26 cellular contexts compared by ENCODE assay signal in genomic region chr1:13528320-13528719, GRCh38. TPM values are rescaled to one million over a fixed set of nuclear protein-coding genes. Genes with fewer than 3 reads are reported as not detected.
"Had no signal": no experiment of that assay in that cellular context is flagged by ENCODE, and none has a peak within 500 bp of the region (broad histone marks: within the 10 kb centered on the region; RNA-seq: fewer than 3 reads in every experiment).

No MANE protein-coding gene starts in this region.

- FAIRE-seq: pancreas had no signal

- H3K4me3 ChIP-seq: lower lobe of right lung, pancreas, prostate gland, right lobe of liver, smooth muscle cell, tibial nerve, uterus had no signal

- H3K4me1 ChIP-seq: lower lobe of right lung, pancreas, prostate gland, right lobe of liver, tibial nerve, uterus had no signal

- DNase-seq: islet precursor cell; lower lobe of right lung; mammary epithelial cell; mesenchymal stem cell; naive thymus-derived CD8-positive, alpha-beta T cell; nucleus accumbens; pancreas; retina; right lobe of liver; stimulated activated CD4-positive, alpha-beta T cell treated with anti-CD3 and anti-CD28 coated beads, Interleukin-1b, Interleukin-23, amount 100 ng/mL, for 48 hours; stimulated activated CD4-positive, alpha-beta T cell treated with anti-CD3 and anti-CD28 coated beads, Interleukin-2, amount 100 ng/mL, for 48 hours; stimulated activated CD4-positive, alpha-beta T cell treated with anti-CD3 and anti-CD28 coated beads, Interleukin-4, amount 100 ng/mL, for 4 hours; stimulated activated CD8-positive, alpha-beta memory T cell treated with anti-CD3 and anti-CD28 coated beads, Interleukin-4, amount 100 ng/mL, for 48 hours; stimulated activated naive CD4-positive, alpha-beta T cell treated with Interleukin-2 at 50 U/mL for 16 hours; stimulated activated naive CD8-positive, alpha-beta T cell treated with anti-CD3 and anti-CD28 coated beads, Interleukin-15, amount 100 ng/mL, for 72 hours; substantia nigra; uterus had no signal

- ATAC-seq: lower lobe of right lung; naive thymus-derived CD8-positive, alpha-beta T cell; pancreas; right lobe of liver; stimulated activated memory B cell treated with anti-CD40 and anti-IgM and Interleukin-4, amounts not matched to agents 10 μg/mL and 1 μg/mL and 100 μg/mL, for 72 hours; stimulated activated naive CD8-positive, alpha-beta T cell treated with anti-CD3 and anti-CD28 coated beads, Interleukin-15, amount 100 ng/mL, for 72 hours had no signal

- H3K27ac ChIP-seq: lower lobe of right lung, pancreas, prostate gland, right lobe of liver, tibial nerve, uterus had no signal

- H3K36me3 ChIP-seq: lower lobe of right lung, pancreas, prostate gland, right lobe of liver, tibial nerve, uterus had no signal

- H3K9me3 ChIP-seq: lower lobe of right lung, pancreas, prostate gland, right lobe of liver, uterus had no signal

- H3K27me3 ChIP-seq: pancreas, right lobe of liver, tibial nerve, uterus had no signal

RNA-seq across cellular contexts. Expression of gene LRRC38, which starts 14.5 kb away (rescaled TPM):
- total RNA-seq: liver; lower lobe of right lung; mammary epithelial cell; mucosa of gallbladder; naive thymus-derived CD8-positive, alpha-beta T cell; neural crest cell; osteoblast; pancreas; right lobe of liver; smooth muscle cell; ureter; uterus had no signal

RNA-seq across cellular contexts. Expression of gene PDPN, which starts 55.3 kb away (rescaled TPM):
- total RNA-seq: naive thymus-derived CD8-positive, alpha-beta T cell had no signal
